ENCODE assay signal across 18 cellular contexts in genomic region chr13:35957996-35958395, GRCh38.
DNase-seq lines count a peak whose midpoint lies in the region; ATAC-seq, FAIRE-seq and TF ChIP-seq lines count a peak whose summit lies in the region.
"Had no signal": no experiment of that assay in that cellular context is flagged by ENCODE, and none has a peak within 500 bp of the region (broad histone marks: within the 10 kb centered on the region; RNA-seq: fewer than 3 reads in every experiment).

No MANE protein-coding gene starts in this region.

- H4K8ac ChIP-seq in H9 (replicated peaks; ENCODE audit: insufficient read length, low read depth, low read length): no peak overlapping the region

- H3K14ac ChIP-seq in H9 (ENCODE audit: insufficient read depth, low read length): no peak overlapping the region

- no peaks in the 10 kb centered on the region for H4K20me1 ChIP-seq in H9 (ENCODE audit: control insufficient read depth, insufficient read depth, insufficient read length)

- H3K27ac ChIP-seq in H9 (ENCODE audit: insufficient read length, low read depth, low read length) (no peak overlapping the region), stomach smooth muscle (ENCODE audit: low read length) (peak overlapping the region; percentile 38), uterus (peak overlapping the region in 1 of 2 donors; percentile 65)

- no peaks in the 10 kb centered on the region for H3K27me3 Mint-ChIP-seq in H9 (ENCODE audit: low read depth)
- no peaks in the 10 kb centered on the region for H3K27me3 Mint-ChIP-seq in natural killer cell (ENCODE audit: low read depth in 2 of 2)
- H3K27me3 Mint-ChIP-seq: activated T-helper 17 cell treated with anti-CD3 and anti-CD28 coated beads, Interleukin-2, amount 50 U/mL, for 72 hours had no signal

- no peak overlapping the region for H3T11ph ChIP-seq in H9 (ENCODE audit: low read length)

- no peaks in the 10 kb centered on the region for H3K27me3 ChIP-seq in H9 (ENCODE audit: insufficient read depth, low read length)
- no peaks in the 10 kb centered on the region for H3K27me3 ChIP-seq in stomach smooth muscle (ENCODE audit: control insufficient read depth in 1 of 2, insufficient read depth in 2 of 2, low read length in 2 of 2)
- no peaks in the 10 kb centered on the region for H3K27me3 ChIP-seq in uterus

- H3K23me2 ChIP-seq in H9 (ENCODE audit: insufficient read length, low read depth, low read length, poor library complexity, severe bottlenecking): no peaks in the 10 kb centered on the region

- H3K4me3 ChIP-seq in stomach smooth muscle (ENCODE audit: low read length in 2 of 2) (peak overlapping the region in 1 of 2 donors; percentile 15), uterus (no peak overlapping the region)

- H3K4ac ChIP-seq in H9 (ENCODE audit: low read depth, low read length): no peak overlapping the region

- H2BK5ac ChIP-seq in H9 (ENCODE audit: insufficient read length, low read length): no peak overlapping the region

- no peak overlapping the region for H3K23ac ChIP-seq in H9 (ENCODE audit: insufficient read length, low read depth, low read length)

- H2AK5ac ChIP-seq in H9 (ENCODE audit: insufficient read length, low read length): no peak overlapping the region

- no peak for TF ChIP-seq CTCF in H9 (conservative IDR thresholded peaks at IDR 0.05)
- no peak for TF ChIP-seq CTCF in natural killer cell (IDR thresholded peaks at IDR 0.05)
- no peak for TF ChIP-seq CTCF in uterus (IDR thresholded peaks at IDR 0.05)

- intact Hi-C loops in natural killer cell (cut with micrococcal nuclease): no loop called here
- intact Hi-C loops in uterus (cut with DNase I; ENCODE audit: low total_unique reads): no loop called here

- no peaks in the 10 kb centered on the region for H3K79me1 ChIP-seq in H9 (ENCODE audit: insufficient read depth, low read depth, low read length, poor library complexity, severe bottlenecking)

- no peak overlapping the region for H3K27ac Mint-ChIP-seq in H9
- H3K27ac Mint-ChIP-seq in natural killer cell: no peak overlapping the region
- H3K27ac Mint-ChIP-seq: activated T-helper 17 cell treated with anti-CD3 and anti-CD28 coated beads, Interleukin-2, amount 50 U/mL, for 72 hours had no signal

- ATAC-seq in natural killer cell: peak in 2 of 3 donors; percentile 22 to 76
- no peak for ATAC-seq in HG02610 (IDR thresholded peaks at IDR 0.05; ENCODE audit: unreplicated experiment)
- ATAC-seq in HG03039 (IDR thresholded peaks at IDR 0.05; ENCODE audit: unreplicated experiment): no peak
- ATAC-seq: activated T-helper 17 cell treated with anti-CD3 and anti-CD28 coated beads, Interleukin-2, amount 50 U/mL, for 72 hours had no signal

- no peak overlapping the region for H2BK15ac ChIP-seq in H9 (ENCODE audit: low read depth, low read length)

- WGBS in H9 (ENCODE audit: extremely low coverage, insufficient read length, low lambda C conversion rate): no CpG with 5 or more reads among the region's 2 CpGs

- no peak overlapping the region for H2BK120ac ChIP-seq in H9 (ENCODE audit: low read depth, low read length, poor library complexity, severe bottlenecking)

- no peaks in the 10 kb centered on the region for H3K36me3 Mint-ChIP-seq in H9 (ENCODE audit: insufficient read depth in 1 of 3, low read depth in 3 of 3)
- no peaks in the 10 kb centered on the region for H3K36me3 Mint-ChIP-seq in natural killer cell

- H3K79me2 ChIP-seq in H9 (ENCODE audit: insufficient read depth, low read length): no peaks in the 10 kb centered on the region

- H4K91ac ChIP-seq in H9 (ENCODE audit: insufficient read length, low read depth, low read length): no peak overlapping the region

- H3K9me3 Mint-ChIP-seq in H9 (no peaks in the 10 kb centered on the region), natural killer cell (peaks cover 2 to 3% of the 10 kb centered on the region in 2 donors)

- H3K4me1 Mint-ChIP-seq in H9 (peaks cover 3% of the 10 kb centered on the region in 2 experiments), natural killer cell (no peaks in the 10 kb centered on the region)
- H3K4me1 Mint-ChIP-seq: activated T-helper 17 cell treated with anti-CD3 and anti-CD28 coated beads, Interleukin-2, amount 50 U/mL, for 72 hours had no signal

- H3K36me3 ChIP-seq in stomach smooth muscle (ENCODE audit: control insufficient read depth in 2 of 2, insufficient read depth in 2 of 2, low read length in 2 of 2) (no peaks in the 10 kb centered on the region), uterus (no peaks in the 10 kb centered on the region)

- no peak overlapping the region for H3K4me2 ChIP-seq in H9 (ENCODE audit: insufficient read depth, insufficient read length, low read length)

- H3K9ac ChIP-seq in H9 (ENCODE audit: extremely low read depth, insufficient read length, low read length): no peak overlapping the region
- H3K9ac ChIP-seq in stomach smooth muscle (ENCODE audit: low read length in 2 of 2): no peak overlapping the region

- no peak overlapping the region for H2BK20ac ChIP-seq in H9 (ENCODE audit: low read depth, low read length, poor library complexity, severe bottlenecking)

- H3K9me3 ChIP-seq in H9 (ENCODE audit: control insufficient read depth, low read depth, low read length): no peaks in the 10 kb centered on the region
- no peaks in the 10 kb centered on the region for H3K9me3 ChIP-seq in stomach smooth muscle (ENCODE audit: control insufficient read depth in 2 of 2, low read length in 2 of 2)
- no peaks in the 10 kb centered on the region for H3K9me3 ChIP-seq in uterus

- peak overlapping the region; percentile 18 for H3K18ac ChIP-seq in H9 (ENCODE audit: insufficient read length, low read depth, low read length)

- no peak for TF ChIP-seq POLR2A in uterus (IDR thresholded peaks at IDR 0.05)

- no peak overlapping the region for H3K56ac ChIP-seq in H9 (ENCODE audit: insufficient read length, low read depth, low read length)

- no peak overlapping the region for H2BK12ac ChIP-seq in H9 (ENCODE audit: insufficient read length, low read depth, low read length)

- no peak overlapping the region for H4K5ac ChIP-seq in H9 (ENCODE audit: insufficient read length, low read depth, low read length)

- peak; percentile 53 for FAIRE-seq in colon (lab: Jason Lieb, UNC)

- H3K4me1 ChIP-seq in H9 (ENCODE audit: insufficient read depth, low read length) (no peaks in the 10 kb centered on the region), stomach smooth muscle (ENCODE audit: control insufficient read depth, insufficient read depth, low read length) (peaks cover 17% of the 10 kb centered on the region), uterus (peaks cover 0 to 8% of the 10 kb centered on the region in 2 donors)

- DNase-seq in H9 (no peak), natural killer cell (no peak), uterus (no peak), activated gamma-delta T cell (lab: John Stamatoyannopoulos, UW) (no peak)
- DNase-seq: activated CD4-positive, alpha-beta T cell treated with anti-CD3 and anti-CD28 coated beads for 1 hour; amniotic stem cell; central memory CD4-positive, alpha-beta T cell; head of caudate nucleus; NCI-H1105 treated with DMSO at 0.1 percent for 48 hours; NCI-H2107; NCI-H510A treated with DMSO at 0.1 percent for 48 hours; stimulated activated CD4-positive, alpha-beta T cell treated with anti-CD3 and anti-CD28 coated beads, Interleukin-1b, Interleukin-23, amount 100 ng/mL, for 48 hours; substantia nigra had no signal

- no peak overlapping the region for H2AFZ ChIP-seq in H9 (ENCODE audit: low read length)

- H3K4me3 Mint-ChIP-seq in H9 (no peak overlapping the region), natural killer cell (no peak overlapping the region)
- H3K4me3 Mint-ChIP-seq: activated T-helper 17 cell treated with anti-CD3 and anti-CD28 coated beads, Interleukin-2, amount 50 U/mL, for 72 hours had no signal

Comparison
In these comparisons a context has a peak if more than half of its experiments do, and no peak if none do; other contexts are left out.
1. ATAC-seq: peak in natural killer cell (2 of 3); none in HG02610 (single experiment) and HG03039 (single experiment).